Comparison of ENCODE assay signal across 17 cellular contexts in the genomic region with DNA sequence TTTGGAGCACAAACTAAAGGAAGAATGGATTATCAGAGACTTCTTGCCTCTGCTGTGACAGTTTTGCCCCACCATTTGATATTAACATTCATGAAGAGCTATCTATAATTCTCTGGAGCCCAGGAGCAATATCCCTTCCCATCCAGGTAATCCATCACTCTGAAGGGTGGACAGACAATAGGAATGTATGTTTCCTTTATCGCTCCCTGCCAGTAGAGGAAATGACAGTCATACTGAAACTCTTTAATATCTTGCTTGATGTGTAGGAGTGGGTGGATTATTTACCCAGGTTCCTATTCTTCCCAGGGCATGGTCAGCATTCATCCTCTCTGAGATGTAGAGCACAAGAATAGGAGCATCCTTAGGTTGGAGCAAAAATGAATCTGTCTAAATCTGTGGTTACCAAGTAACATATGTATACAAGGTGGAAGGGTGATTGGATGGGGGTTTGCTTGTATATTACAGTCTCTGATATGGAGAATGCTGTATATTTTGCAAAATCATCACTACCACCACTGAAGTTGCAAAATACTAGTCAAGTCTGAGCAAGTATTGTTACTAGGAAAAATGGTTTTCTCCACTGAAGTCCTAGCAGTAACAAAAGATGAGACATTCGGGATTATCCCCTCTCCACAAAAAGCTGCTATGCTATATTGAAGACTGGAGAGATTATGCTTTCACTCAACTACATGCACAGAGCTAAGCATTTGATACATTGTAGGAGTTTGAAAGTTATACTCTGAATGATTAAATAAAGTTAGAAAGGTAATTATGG.
DNase-seq lines count a peak whose midpoint lies in the region; ATAC-seq, FAIRE-seq and TF ChIP-seq lines count a peak whose summit lies in the region.
"Had no signal": no experiment of that assay in that cellular context is flagged by ENCODE, and none has a peak within 500 bp of the region (broad histone marks: within the 10 kb centered on the region; RNA-seq: fewer than 3 reads in every experiment).

No MANE protein-coding gene starts in this region.

- no peak for ATAC-seq in HG03457 (IDR thresholded peaks at IDR 0.05; ENCODE audit: unreplicated experiment)
- ATAC-seq: GM23338 had no signal

- no peak for TF ChIP-seq CTCF in bronchial epithelial cell (IDR thresholded peaks at IDR 0.05; ENCODE audit: insufficient read depth, low read length, severe bottlenecking)

- no peak overlapping the region for H3K4me3 Mint-ChIP-seq in T-helper 2 cell treated with Interferon-gamma antibody and Interleukin-4, amounts not matched to agents 5 μg/mL and 100 μg/mL, for 36 hours
- H3K4me3 Mint-ChIP-seq: CD4-positive, alpha-beta memory T cell; GM23338 had no signal

- DNase-seq in NCI-H226 (peak; percentile 45), bronchial epithelial cell (ENCODE audit: low read depth) (peak; percentile 80), epithelial cell of prostate (ENCODE audit: low read depth, low spot score) (no peak), SHP77 treated with DMSO at 0.1 percent for 48 hours (lab: John Stamatoyannopoulos, UW) (no peak)
- DNase-seq in stimulated activated CD4-positive, alpha-beta T cell treated with anti-CD3 and anti-CD28 coated beads, Interleukin-4, amount 100 ng/mL, for 1 hour, result no peak
- no peak for DNase-seq in T-helper 2 cell treated with Interferon-gamma antibody and Interleukin-4, amounts not matched to agents 5 μg/mL and 100 μg/mL, for 36 hours (ENCODE audit: low spot score)
- DNase-seq: BE2C; CD4-positive, alpha-beta memory T cell; DMS153; DND-41; GDM1; H7 had no signal

- H3K27ac ChIP-seq in epithelial cell of prostate, result peak overlapping the region; percentile 70
- H3K27ac ChIP-seq: C4-2B had no signal

- H3K9me3 Mint-ChIP-seq in T-helper 2 cell treated with Interferon-gamma antibody and Interleukin-4, amounts not matched to agents 5 μg/mL and 100 μg/mL, for 36 hours, result no peaks in the 10 kb centered on the region
- H3K9me3 Mint-ChIP-seq: GM23338 had no signal

- H3K27me3 Mint-ChIP-seq in T-helper 2 cell treated with Interferon-gamma antibody and Interleukin-4, amounts not matched to agents 5 μg/mL and 100 μg/mL, for 36 hours (ENCODE audit: low read depth), result no peaks in the 10 kb centered on the region
- H3K27me3 Mint-ChIP-seq: CD4-positive, alpha-beta memory T cell had no signal

- FAIRE-seq in bronchial epithelial cell (lab: Jason Lieb, UNC), result no peak
- FAIRE-seq: A204.1, GM12892 had no signal

- no peaks in the 10 kb centered on the region for H3K4me1 Mint-ChIP-seq in T-helper 2 cell treated with Interferon-gamma antibody and Interleukin-4, amounts not matched to agents 5 μg/mL and 100 μg/mL, for 36 hours (ENCODE audit: low read depth)
- H3K4me1 Mint-ChIP-seq: CD4-positive, alpha-beta memory T cell had no signal

- no peaks in the 10 kb centered on the region for H3K27me3 ChIP-seq in bronchial epithelial cell (ENCODE audit: control insufficient read depth, insufficient read depth, low read length)
- H3K27me3 ChIP-seq: BE2C had no signal

- H3K4me3 ChIP-seq in bronchial epithelial cell (ENCODE audit: low read depth, low read length), result no peak overlapping the region
- H3K4me3 ChIP-seq: GM23338 had no signal

- no peak overlapping the region for H3K27ac Mint-ChIP-seq in T-helper 2 cell treated with Interferon-gamma antibody and Interleukin-4, amounts not matched to agents 5 μg/mL and 100 μg/mL, for 36 hours
- H3K27ac Mint-ChIP-seq: CD4-positive, alpha-beta memory T cell; GM23338 had no signal

- H3K36me3 Mint-ChIP-seq in T-helper 2 cell treated with Interferon-gamma antibody and Interleukin-4, amounts not matched to agents 5 μg/mL and 100 μg/mL, for 36 hours (ENCODE audit: low read depth), result no peaks in the 10 kb centered on the region
- H3K36me3 Mint-ChIP-seq: CD4-positive, alpha-beta memory T cell had no signal

- no peaks in the 10 kb centered on the region for H3K36me3 ChIP-seq in bronchial epithelial cell (ENCODE audit: control insufficient read depth, insufficient read depth, low read length)
- H3K36me3 ChIP-seq: BE2C had no signal

Comparison
In these comparisons a context has a peak if more than half of its experiments do, and no peak if none do; other contexts are left out.
1. DNase-seq: peak in NCI-H226 (single experiment) and bronchial epithelial cell (single experiment); none in epithelial cell of prostate (single experiment), stimulated activated CD4-positive, alpha-beta T cell treated with anti-CD3 and anti-CD28 coated beads, Interleukin-4, amount 100 ng/mL, for 1 hour (single experiment), SHP77 treated with DMSO at 0.1 percent for 48 hours (single experiment) and T-helper 2 cell treated with Interferon-gamma antibody and Interleukin-4, amounts not matched to agents 5 μg/mL and 100 μg/mL, for 36 hours (single experiment).